ENCODE assay signal across 16 cellular contexts in the genomic region with DNA sequence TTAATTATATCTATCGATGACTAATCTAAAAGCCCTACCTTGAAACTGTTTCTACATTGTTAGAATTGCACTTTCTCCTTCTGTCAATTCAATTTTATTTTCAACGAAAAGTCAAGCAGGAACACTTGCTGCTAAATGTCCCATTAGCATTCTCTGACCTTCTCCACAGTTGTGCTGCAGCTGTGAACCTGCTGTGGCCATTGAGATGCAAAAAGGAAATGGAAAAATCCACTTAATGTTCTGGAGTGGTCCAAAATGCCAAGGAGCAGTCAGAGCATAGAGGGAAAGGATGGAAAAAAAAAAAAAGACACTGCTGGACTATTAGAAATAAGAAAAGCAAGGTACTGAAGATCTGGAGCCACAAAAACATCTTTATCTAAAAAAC.
A peak's percentile ranks its signal among the peaks of the same experiment; 100 is the strongest.
DNase-seq lines count a peak whose midpoint lies in the region; ATAC-seq, FAIRE-seq and TF ChIP-seq lines count a peak whose summit lies in the region.
"Had no signal": no experiment of that assay in that cellular context is flagged by ENCODE, and none has a peak within 500 bp of the region (broad histone marks: within the 10 kb centered on the region; RNA-seq: fewer than 3 reads in every experiment).

No MANE protein-coding gene starts in this region.

- TF ChIP-seq EP300 in SK-N-SH (IDR thresholded peaks at IDR 0.05; ENCODE audit: borderline replicate concordance in 1 of 2, low read depth in 1 of 2, low read length in 1 of 2) = no peak

- no peaks in the 10 kb centered on the region; a peak in 1 of 4 replicates for H3K4me1 ChIP-seq in SK-N-SH (ENCODE audit: control insufficient read depth in 1 of 2, insufficient read depth in 2 of 2, low read depth in 1 of 2, low read length in 1 of 2)
- peaks cover 7% of the 10 kb centered on the region; the same call in 1 of the 2 replicates for H3K4me1 ChIP-seq in iPS-20b (ENCODE audit: insufficient read depth, low read length)
- H3K4me1 ChIP-seq in pancreas = no peaks in the 10 kb centered on the region

- H3K9me3 ChIP-seq in SK-N-SH (no peaks in the 10 kb centered on the region), iPS-20b (ENCODE audit: insufficient read depth, low read depth, low read length) (no peaks in the 10 kb centered on the region), MG63 (no peaks in the 10 kb centered on the region), pancreas (no peaks in the 10 kb centered on the region)

- no peaks in the 10 kb centered on the region for H3K27me3 ChIP-seq in SK-N-SH (ENCODE audit: insufficient read depth)
- H3K27me3 ChIP-seq in iPS-20b (ENCODE audit: insufficient read depth, low read length) = no peaks in the 10 kb centered on the region
- no peaks in the 10 kb centered on the region for H3K27me3 ChIP-seq in MG63
- no peaks in the 10 kb centered on the region for H3K27me3 ChIP-seq in pancreas
- H3K27me3 ChIP-seq: BLaER1 treated with 17β-estradiol and CSF1 and Interleukin-3, amounts not matched to agents 10 nM and 100 nM had no signal

- no peak for FAIRE-seq in pancreas (lab: Jason Lieb, UNC)
- FAIRE-seq: H54, HTR-8/SVneo had no signal

- intact Hi-C loops in pancreas (cut with DNase I) = no loop called here

- H3K36me3 Mint-ChIP-seq in WTC11 = no peaks in the 10 kb centered on the region; the same call in 1 of the 2 replicates
- H3K36me3 Mint-ChIP-seq: CD8-positive, alpha-beta T cell had no signal

- no peaks in the 10 kb centered on the region for H3K9me2 ChIP-seq in SK-N-SH

- no peak overlapping the region for H3K4me2 ChIP-seq in SK-N-SH
- H3K4me2 ChIP-seq: BLaER1 treated with 17β-estradiol and CSF1 and Interleukin-3, amounts not matched to agents 10 nM and 100 nM had no signal

- DNase-seq in SK-N-SH = no peak
- no peak for DNase-seq in WTC11 (ENCODE audit: low spot score)
- no peak for DNase-seq in MG63
- DNase-seq in activated naive CD4-positive, alpha-beta T cell treated with anti-CD3 and anti-CD28 coated beads, Interleukin-2, amount 50 U/mL, for 16 hours = no peak
- no peak for DNase-seq in pancreas
- DNase-seq: 8988T; Calu3; CD8-positive, alpha-beta T cell; DMS79 treated with DMSO at 0.1 percent for 48 hours; GF-D8 had no signal

- no peaks in the 10 kb centered on the region for H3F3A ChIP-seq in SK-N-SH (replicated peaks; ENCODE audit: insufficient read depth)

- POLR2A ChIA-PET in SK-N-SH (lab: Yijun Ruan, JAX) = no interaction called here
- POLR2A ChIA-PET in WTC11 (lab: Charles Lee) = no interaction called here

- peak overlapping the region; percentile 86 for H3K27ac Mint-ChIP-seq in WTC11
- H3K27ac Mint-ChIP-seq: CD8-positive, alpha-beta T cell had no signal

- no peak for TF ChIP-seq RAD21 in SK-N-SH (IDR thresholded peaks at IDR 0.05; ENCODE audit: low read length)

- no peak; the same call in 2 of the 3 replicates for ATAC-seq in SK-N-SH treated with all-trans-retinoic acid at 6 μM for 48 hours
- peak; percentile 76 for ATAC-seq in WTC11
- ATAC-seq in pancreas = no peak
- ATAC-seq: CD8-positive, alpha-beta T cell; HCT116 had no signal

- CTCF ChIA-PET in SK-N-SH (lab: Yijun Ruan, JAX) = no interaction called here
- CTCF ChIA-PET in WTC11 (lab: Charles Lee) = interaction anchor here (0.7 kb wide), 1 partner anchor 97 kb away, joined by 3 read pairs; no protein-coding TSS in a partner anchor

- TF ChIP-seq CTCF in SK-N-SH (IDR thresholded peaks at IDR 0.05) = no peak
- TF ChIP-seq CTCF in WTC11 (IDR thresholded peaks at IDR 0.05) = no peak
- TF ChIP-seq CTCF in pancreas (IDR thresholded peaks at IDR 0.05) = no peak

- no peaks in the 10 kb centered on the region for H3K79me2 ChIP-seq in SK-N-SH (ENCODE audit: insufficient read depth)

- H3K4me3 Mint-ChIP-seq in WTC11 = peak overlapping the region; percentile 54
- H3K4me3 Mint-ChIP-seq: CD8-positive, alpha-beta T cell had no signal

- 24% methylated on average over 2 of the region's 2 CpGs for WGBS in SK-N-SH (ENCODE audit: low lambda C conversion rate)
- 52 to 55% methylated on average over 2 of the region's 2 CpGs for whole genome bisulfite sequencing in pancreas, 2 donors

- no peak overlapping the region for H3K4me3 ChIP-seq in SK-N-SH (ENCODE audit: low read depth in 2 of 2, low read length in 1 of 2)
- H3K4me3 ChIP-seq in iPS-20b (ENCODE audit: low read length) = peak overlapping the region; percentile 14; the same call in 1 of the 2 replicates
- no peak overlapping the region for H3K4me3 ChIP-seq in MG63
- H3K4me3 ChIP-seq in pancreas = no peak overlapping the region
- H3K4me3 ChIP-seq: BLaER1 treated with 17β-estradiol and CSF1 and Interleukin-3, amounts not matched to agents 10 nM and 100 nM had no signal

- peaks cover 13% of the 10 kb centered on the region for H3K9me3 Mint-ChIP-seq in WTC11
- H3K9me3 Mint-ChIP-seq: CD8-positive, alpha-beta T cell had no signal

- no peaks in the 10 kb centered on the region for H3K36me3 ChIP-seq in SK-N-SH (replicated peaks in 1 of 2; ENCODE audit: control insufficient read depth in 1 of 2, insufficient read depth in 2 of 2, low read length in 1 of 2)
- no peaks in the 10 kb centered on the region for H3K36me3 ChIP-seq in iPS-20b (ENCODE audit: insufficient read depth, low read depth, low read length)
- H3K36me3 ChIP-seq in MG63 = no peaks in the 10 kb centered on the region
- no peaks in the 10 kb centered on the region for H3K36me3 ChIP-seq in pancreas
- H3K36me3 ChIP-seq: BLaER1 treated with 17β-estradiol and CSF1 and Interleukin-3, amounts not matched to agents 10 nM and 100 nM had no signal

- H2AFZ ChIP-seq in SK-N-SH (ENCODE audit: low read depth) = no peak overlapping the region

- H3K4me1 Mint-ChIP-seq in WTC11 = peaks cover 29% of the 10 kb centered on the region

- H3K9ac ChIP-seq in SK-N-SH (no peak overlapping the region), iPS-20b (ENCODE audit: low read depth, low read length) (no peak overlapping the region)
- H3K9ac ChIP-seq: BLaER1 treated with 17β-estradiol and CSF1 and Interleukin-3, amounts not matched to agents 10 nM and 100 nM had no signal

- no peaks in the 10 kb centered on the region for H3K27me3 Mint-ChIP-seq in WTC11 (ENCODE audit: low read depth)

- H3K27ac ChIP-seq in SK-N-SH (ENCODE audit: low read depth in 2 of 2, low read length in 1 of 2) (no peak overlapping the region), iPS-20b (ENCODE audit: low read length) (no peak overlapping the region), pancreas (no peak overlapping the region)
- H3K27ac ChIP-seq: BLaER1 treated with 17β-estradiol and CSF1 and Interleukin-3, amounts not matched to agents 10 nM and 100 nM had no signal

- H4K20me1 ChIP-seq in SK-N-SH (ENCODE audit: insufficient read depth) = no peaks in the 10 kb centered on the region
- H4K20me1 ChIP-seq: BLaER1 treated with 17β-estradiol and CSF1 and Interleukin-3, amounts not matched to agents 10 nM and 100 nM had no signal

TF ChIP-seq in SK-N-SH, 30 proteins besides CTCF, POLR2A, EP300 and RAD21:
- peak; percentile 30; the same call in 1 of the 2 replicates for TF ChIP-seq TCF12 (IDR thresholded peaks at IDR 0.05)
- TF ChIP-seq RFX5 (IDR thresholded peaks at IDR 0.05; ENCODE audit: low read length) = no peak
TF ChIP-seq in SK-N-SH: peak in this region for 1.

TF ChIP-seq in SK-N-SH treated with all-trans-retinoic acid at 6 μM for 48 hours, 23 proteins besides CTCF, POLR2A, EP300 and RAD21 (continues in another document):
- TF ChIP-seq GLIS3 (CRISPR knock-in tag; IDR thresholded peaks at IDR 0.05) = no peak
- TF ChIP-seq ZFP3 (CRISPR knock-in tag; IDR thresholded peaks at IDR 0.05) = no peak
- TF ChIP-seq ZNF8 (CRISPR knock-in tag; IDR thresholded peaks at IDR 0.05) = no peak
- no peak for TF ChIP-seq ESRRG (CRISPR knock-in tag; IDR thresholded peaks at IDR 0.05)
- TF ChIP-seq ARNTL (CRISPR knock-in tag; IDR thresholded peaks at IDR 0.05; ENCODE audit: borderline replicate concordance, low read depth) = no peak
- no peak for TF ChIP-seq ZNF70 (CRISPR knock-in tag; IDR thresholded peaks at IDR 0.05)
- no peak for TF ChIP-seq BACH2 (CRISPR knock-in tag; IDR thresholded peaks at IDR 0.05; ENCODE audit: borderline replicate concordance)
- TF ChIP-seq OSR1 (CRISPR knock-in tag; IDR thresholded peaks at IDR 0.05) = no peak
- no peak for TF ChIP-seq ZFP30 (CRISPR knock-in tag; IDR thresholded peaks at IDR 0.05)
- no peak for TF ChIP-seq PPARA (CRISPR knock-in tag; IDR thresholded peaks at IDR 0.05; ENCODE audit: borderline replicate concordance)

TF ChIP-seq in WTC11, 78 proteins besides CTCF, POLR2A, EP300 and RAD21 (continues in another document):
- TF ChIP-seq ZNF532 (CRISPR knock-in tag; IDR thresholded peaks at IDR 0.05; ENCODE audit: borderline replicate concordance) = no peak
- no peak for TF ChIP-seq CDX4 (CRISPR knock-in tag; IDR thresholded peaks at IDR 0.05; ENCODE audit: borderline replicate concordance)
